Comparison of ENCODE assay signal across 8 cellular contexts in the genomic region with DNA sequence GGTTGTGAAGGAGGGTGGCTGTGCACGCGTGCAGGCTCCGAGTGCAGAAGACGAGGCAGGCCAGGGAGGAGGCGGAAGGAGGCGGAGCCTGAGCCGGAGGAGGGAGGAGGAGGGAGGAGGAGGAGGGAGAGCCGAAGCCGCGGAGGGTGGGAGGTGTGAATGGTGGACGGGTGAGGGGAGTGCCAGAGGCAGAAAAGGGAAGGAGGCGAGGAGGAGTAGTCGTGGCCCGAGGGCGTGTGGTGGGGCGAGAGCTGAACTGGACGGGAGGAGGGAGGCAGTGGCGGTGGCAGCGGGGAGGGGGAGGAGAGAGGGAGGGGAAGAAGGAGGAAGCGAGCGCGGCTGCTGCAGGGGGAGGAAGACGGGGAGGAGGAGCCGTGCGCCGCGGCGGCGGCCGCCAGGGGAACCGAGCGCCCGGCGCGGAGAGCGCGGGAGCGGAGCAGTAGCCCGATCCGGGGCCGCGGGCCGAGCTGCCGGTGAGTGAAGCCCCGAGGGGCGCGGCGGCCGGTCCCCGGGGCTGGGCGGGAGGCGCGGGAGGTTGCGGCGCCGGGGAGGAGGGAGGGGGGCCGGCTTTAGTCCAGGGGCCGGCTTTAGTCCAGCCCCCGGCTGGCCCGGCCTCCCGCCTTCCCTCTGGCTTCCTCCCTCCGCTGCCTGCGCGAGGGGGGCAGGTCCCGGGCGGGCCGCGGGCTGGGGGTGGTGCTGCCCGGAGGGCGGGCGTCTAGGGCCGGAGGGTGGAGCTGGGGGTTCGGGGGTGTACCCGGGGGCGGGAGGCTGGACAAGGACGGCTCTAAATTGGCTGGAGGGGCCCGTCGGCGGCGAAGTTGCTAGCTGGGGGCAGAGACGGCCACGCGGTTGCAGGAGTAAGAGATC. TPM values are rescaled to one million over a fixed set of nuclear protein-coding genes. Genes with fewer than 3 reads are reported as not detected.
A peak's percentile ranks its signal among the peaks of the same experiment; 100 is the strongest.
DNase-seq lines count a peak whose midpoint lies in the region; ATAC-seq and TF ChIP-seq lines count a peak whose summit lies in the region.

TSS of gene TMEM164 (plus strand) at position 815 of the 867 bp plus-strand sequence. CDS start 661 bp downstream, outside the sequence.

- ATAC-seq in GM19025 (IDR thresholded peaks at IDR 0.05; ENCODE audit: low read depth, unreplicated experiment) = peak; percentile 88
- peak; percentile 79 for ATAC-seq in HG03280 (IDR thresholded peaks at IDR 0.05; ENCODE audit: unreplicated experiment)
- peak; percentile 91 for ATAC-seq in left lobe of liver

- peak within 1 kb of the TSS; percentile 75 for H3K4me3 ChIP-seq in coronary artery

- peak within 1 kb of the TSS; percentile 76 to 96 for H3K27ac ChIP-seq in coronary artery

- TF ChIP-seq CTCF in AG09319 (IDR thresholded peaks at IDR 0.05; ENCODE audit: low read depth, low read length) (no peak), coronary artery (IDR thresholded peaks at IDR 0.05) (no peak)

- DNase-seq in AG09319 (ENCODE audit: extremely low read depth, low read depth) (peak; percentile 41), NCI-H460 (ENCODE audit: extremely low read depth, low read depth) (peak; percentile 64), coronary artery (ENCODE audit: low spot score) (peak; percentile 89), left lobe of liver (ENCODE audit: low spot score) (peak; percentile 75)
- DNase-seq in activated CD4-positive, alpha-beta T cell treated with anti-CD3 and anti-CD28 coated beads for 48 hours = peak; percentile 84
- DNase-seq in stimulated activated CD4-positive, alpha-beta T cell treated with anti-CD3 and anti-CD28 coated beads, Interleukin-2, amount 100 ng/mL, for 4 hours (ENCODE audit: low read depth) = peak; percentile 77

RNA-seq across cellular contexts. Expression of gene TMEM164, which starts in this region (rescaled TPM):
- 24.2 and 24.9 TPM in 2 replicates for total RNA-seq in NCI-H460 (2014; rRNA removed; shearing (Covaris generic))
- 18.5 and 19.6 TPM in 2 replicates for polyA plus RNA-seq in NCI-H460 (2014; cell fraction: nucleus; rRNA removed)
- total RNA-seq in left lobe of liver = 1.8 TPM

Comparison
In these comparisons a context has a peak if more than half of its experiments do, and no peak if none do; other contexts are left out.
1. Peak in every context shown above with its lines: DNase-seq, ATAC-seq, H3K4me3 ChIP-seq and H3K27ac ChIP-seq.